ENCODE assay signal across 12 cellular contexts in genomic region chr2:97932975-97933662, GRCh38.
DNase-seq lines count a peak whose midpoint lies in the region; ATAC-seq and TF ChIP-seq lines count a peak whose summit lies in the region.
"Had no signal": no experiment of that assay in that cellular context is flagged by ENCODE, and none has a peak within 500 bp of the region (broad histone marks: within the 10 kb centered on the region; RNA-seq: fewer than 3 reads in every experiment).

No MANE protein-coding gene starts in this region.

- DNase-seq in NB4 (ENCODE audit: low read depth) (peak; percentile 55), Peyer's patch (no peak), NCI-H2196 (lab: John Stamatoyannopoulos, UW; ENCODE audit: unreplicated experiment) (no peak)
- DNase-seq in stimulated activated naive B cell treated with anti-CD40 and anti-IgM and Interleukin-4, amounts not matched to agents 10 μg/mL and 1 μg/mL and 100 μg/mL, for 72 hours, result no peak
- no peak for DNase-seq in activated naive CD4-positive, alpha-beta T cell treated with anti-CD3 and anti-CD28 coated beads, Interleukin-2, amount 50 U/mL, for 16 hours
- DNase-seq: activated naive CD8-positive, alpha-beta T cell treated with anti-CD3 and anti-CD28 coated beads, Interleukin-2, amount 10 ng/mL, durations not matched to agents 7 days and 5 days; H7; immature natural killer cell; mucosa of descending colon; NCI-H2029 had no signal

- peaks cover 7 to 10% of the 10 kb centered on the region in 2 donors for H3K9me3 Mint-ChIP-seq in stimulated activated naive B cell treated with anti-CD40 and anti-IgM and Interleukin-4, amounts not matched to agents 10 μg/mL and 1 μg/mL and 100 μg/mL, for 72 hours
- H3K9me3 Mint-ChIP-seq: immature natural killer cell had no signal

- TF ChIP-seq POLR2A in NB4 (IDR thresholded peaks at IDR 0.05; ENCODE audit: extremely low read depth, insufficient read length) (no peak), Peyer's patch (IDR thresholded peaks at IDR 0.05) (no peak)

- H3K27me3 Mint-ChIP-seq in stimulated activated naive B cell treated with anti-CD40 and anti-IgM and Interleukin-4, amounts not matched to agents 10 μg/mL and 1 μg/mL and 100 μg/mL, for 72 hours, result no peaks in the 10 kb centered on the region
- H3K27me3 Mint-ChIP-seq: activated naive CD8-positive, alpha-beta T cell treated with anti-CD3 and anti-CD28 coated beads, Interleukin-2, amount 10 ng/mL, durations not matched to agents 7 days and 5 days had no signal

- peaks cover 8 to 24% of the 10 kb centered on the region in 2 donors for H3K36me3 Mint-ChIP-seq in stimulated activated naive B cell treated with anti-CD40 and anti-IgM and Interleukin-4, amounts not matched to agents 10 μg/mL and 1 μg/mL and 100 μg/mL, for 72 hours
- H3K36me3 Mint-ChIP-seq: immature natural killer cell had no signal

- TF ChIP-seq CTCF in NB4 (IDR thresholded peaks at IDR 0.05; ENCODE audit: low read depth, low read length) (no peak), Peyer's patch (IDR thresholded peaks at IDR 0.05) (no peak)

- peak overlapping the region; percentile 66 for H3K27ac Mint-ChIP-seq in stimulated activated naive B cell treated with anti-CD40 and anti-IgM and Interleukin-4, amounts not matched to agents 10 μg/mL and 1 μg/mL and 100 μg/mL, for 72 hours
- H3K27ac Mint-ChIP-seq: activated naive CD8-positive, alpha-beta T cell treated with anti-CD3 and anti-CD28 coated beads, Interleukin-2, amount 10 ng/mL, durations not matched to agents 7 days and 5 days; immature natural killer cell had no signal

- ATAC-seq in GM19452 (IDR thresholded peaks at IDR 0.05; ENCODE audit: unreplicated experiment) (peak; percentile 57), HG03045 (IDR thresholded peaks at IDR 0.05; ENCODE audit: unreplicated experiment) (peak; percentile 49)
- ATAC-seq in stimulated activated naive B cell treated with anti-CD40 and anti-IgM and Interleukin-4, amounts not matched to agents 10 μg/mL and 1 μg/mL and 100 μg/mL, for 72 hours (replicated peaks), result peak; percentile 73 to 78
- ATAC-seq: mucosa of descending colon had no signal

- peak overlapping the region; percentile 49 to 78 for H3K4me3 Mint-ChIP-seq in stimulated activated naive B cell treated with anti-CD40 and anti-IgM and Interleukin-4, amounts not matched to agents 10 μg/mL and 1 μg/mL and 100 μg/mL, for 72 hours
- H3K4me3 Mint-ChIP-seq: activated naive CD8-positive, alpha-beta T cell treated with anti-CD3 and anti-CD28 coated beads, Interleukin-2, amount 10 ng/mL, durations not matched to agents 7 days and 5 days had no signal

- peaks cover 55 to 89% of the 10 kb centered on the region in 2 donors for H3K4me1 Mint-ChIP-seq in stimulated activated naive B cell treated with anti-CD40 and anti-IgM and Interleukin-4, amounts not matched to agents 10 μg/mL and 1 μg/mL and 100 μg/mL, for 72 hours

- H3K27me3 ChIP-seq in Peyer's patch, result no peaks in the 10 kb centered on the region

- H3K9me3 ChIP-seq in Peyer's patch, result no peaks in the 10 kb centered on the region
- H3K9me3 ChIP-seq: mucosa of descending colon had no signal

- no peaks in the 10 kb centered on the region for H3K36me3 ChIP-seq in Peyer's patch

- H3K4me3 ChIP-seq in NB4 (ENCODE audit: low read depth, low read length) (no peak overlapping the region), Peyer's patch (no peak overlapping the region)
- H3K4me3 ChIP-seq: mucosa of descending colon had no signal

- H3K4me1 ChIP-seq in Peyer's patch, result peaks cover 0 to 33% (median 9%) of the 10 kb centered on the region in 4 donors

- H3K27ac ChIP-seq in Peyer's patch, result no peak overlapping the region
